Comparison of ENCODE assay signal across 17 cellular contexts in the genomic region with DNA sequence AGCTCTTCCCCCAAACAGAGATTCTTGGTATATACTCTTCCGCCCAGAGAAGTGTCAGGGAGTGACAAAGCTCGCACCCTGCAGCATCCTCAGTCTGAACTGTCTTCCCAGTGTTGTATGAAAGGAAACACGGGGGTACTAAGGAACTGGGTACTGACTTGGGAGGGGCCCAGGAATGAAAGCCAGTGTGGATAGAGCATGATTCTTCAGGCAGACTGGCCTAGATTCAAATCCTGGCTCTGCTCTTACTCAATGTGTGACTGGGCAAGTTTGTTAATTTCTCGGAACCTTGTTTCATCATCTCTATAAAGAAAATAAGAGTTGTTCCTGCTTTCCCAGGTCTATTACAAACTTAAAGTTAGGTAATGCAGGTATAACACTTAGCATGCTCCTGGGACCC.
A peak's percentile ranks its signal among the peaks of the same experiment; 100 is the strongest.
DNase-seq lines count a peak whose midpoint lies in the region; ATAC-seq and TF ChIP-seq lines count a peak whose summit lies in the region.
"Had no signal": no experiment of that assay in that cellular context is flagged by ENCODE, and none has a peak within 500 bp of the region (broad histone marks: within the 10 kb centered on the region; RNA-seq: fewer than 3 reads in every experiment).

No MANE protein-coding gene starts in this region.

- H2BK5ac ChIP-seq in mesenchymal stem cell (ENCODE audit: low read depth, low read length, poor library complexity, severe bottlenecking), result no peak overlapping the region

- no peaks in the 10 kb centered on the region for H3F3A ChIP-seq in SK-N-SH (replicated peaks; ENCODE audit: insufficient read depth)

- H3K4me2 ChIP-seq in SK-N-SH, result peak overlapping the region; percentile 51; the same call in 1 of the 2 replicates
- H3K4me2 ChIP-seq in fibroblast of lung (ENCODE audit: extremely low read depth, insufficient read depth, low read length), result peak overlapping the region; percentile 69
- no peak overlapping the region for H3K4me2 ChIP-seq in mesenchymal stem cell (ENCODE audit: low read length, poor library complexity, severe bottlenecking)
- H3K4me2 ChIP-seq: GM23338 had no signal

- H2AFZ ChIP-seq in SK-N-SH (ENCODE audit: low read depth) (no peak overlapping the region), fibroblast of lung (ENCODE audit: low read length) (no peak overlapping the region), mesenchymal stem cell (ENCODE audit: low read depth, low read length) (no peak overlapping the region)
- H2AFZ ChIP-seq: GM23338 had no signal

- intact Hi-C loops in transverse colon (cut with DNase I; ENCODE audit: low total_unique reads), result no loop called here

- no peak overlapping the region for H4K91ac ChIP-seq in mesenchymal stem cell (ENCODE audit: low read length)

- CTCF ChIA-PET in SK-N-SH (lab: Yijun Ruan, JAX), result interaction anchor here (1.0 to 4.3 kb wide), 7 partner anchors 9 to 194 kb away, joined by 3 to 21 read pairs (median 5); no protein-coding TSS in a partner anchor

- no peak for TF ChIP-seq POLR2A in transverse colon (IDR thresholded peaks at IDR 0.05)

- no peak overlapping the region for H4K8ac ChIP-seq in mesenchymal stem cell (ENCODE audit: low read length)

- H3K9ac ChIP-seq in SK-N-SH (no peak overlapping the region), fibroblast of lung (ENCODE audit: insufficient read depth, low read length) (no peak overlapping the region), mesenchymal stem cell (ENCODE audit: low read length) (peak overlapping the region; percentile 89)

- H4K20me1 ChIP-seq in SK-N-SH (ENCODE audit: insufficient read depth), result no peaks in the 10 kb centered on the region
- no peaks in the 10 kb centered on the region for H4K20me1 ChIP-seq in fibroblast of lung (ENCODE audit: control insufficient read depth, extremely low read depth, insufficient read depth, low read length)

- H3K14ac ChIP-seq in mesenchymal stem cell (ENCODE audit: low read length in 2 of 2), result peak overlapping the region in 1 of 2 experiments; percentile 53

- H3K79me1 ChIP-seq in mesenchymal stem cell (replicated peaks; ENCODE audit: low read length, poor library complexity, severe bottlenecking), result no peaks in the 10 kb centered on the region

- H3K23ac ChIP-seq in mesenchymal stem cell (ENCODE audit: low read length in 2 of 2), result no peak overlapping the region

- H3K4me1 ChIP-seq in SK-N-SH (ENCODE audit: control insufficient read depth in 1 of 2, insufficient read depth in 2 of 2, low read depth in 1 of 2, low read length in 1 of 2) (peaks cover 0 to 27% of the 10 kb centered on the region in 2 experiments; a peak in 3 of 4 replicates), fibroblast of lung (ENCODE audit: control insufficient read depth, extremely low read depth, insufficient read depth, low read length) (peaks cover 14% of the 10 kb centered on the region), mesenchymal stem cell (ENCODE audit: control insufficient read depth, insufficient read depth, low read depth, low read length) (no peaks in the 10 kb centered on the region), transverse colon (peaks cover 0 to 6% (median 0%) of the 10 kb centered on the region in 4 donors)

- H2BK15ac ChIP-seq in mesenchymal stem cell (ENCODE audit: low read depth, poor library complexity, severe bottlenecking), result no peak overlapping the region

- H3K36me3 ChIP-seq in SK-N-SH (replicated peaks in 1 of 2; ENCODE audit: control insufficient read depth in 1 of 2, insufficient read depth in 2 of 2, low read length in 1 of 2), result no peaks in the 10 kb centered on the region
- no peaks in the 10 kb centered on the region for H3K36me3 ChIP-seq in fibroblast of lung (ENCODE audit: control insufficient read depth, insufficient read depth, low read length)
- no peaks in the 10 kb centered on the region for H3K36me3 ChIP-seq in mesenchymal stem cell (ENCODE audit: control insufficient read depth in 1 of 2, insufficient read depth in 2 of 2, low read depth in 1 of 2, low read length in 2 of 2)
- H3K36me3 ChIP-seq in transverse colon, result no peaks in the 10 kb centered on the region

- TF ChIP-seq CTCF in SK-N-SH (IDR thresholded peaks at IDR 0.05), result no peak
- no peak for TF ChIP-seq CTCF in fibroblast of lung (conservative IDR thresholded peaks at IDR 0.05 in 1 of 2, IDR thresholded peaks at IDR 0.05 in 1 of 2; ENCODE audit: low read depth in 1 of 2, low read length in 2 of 2)
- no peak for TF ChIP-seq CTCF in transverse colon (IDR thresholded peaks at IDR 0.05)

- no peak overlapping the region for H3K18ac ChIP-seq in mesenchymal stem cell (ENCODE audit: low read depth in 1 of 2, low read length in 2 of 2)

- H3K9me3 ChIP-seq in SK-N-SH, result no peaks in the 10 kb centered on the region
- no peaks in the 10 kb centered on the region for H3K9me3 ChIP-seq in fibroblast of lung (ENCODE audit: control insufficient read depth, insufficient read depth, low read depth, low read length)
- H3K9me3 ChIP-seq in mesenchymal stem cell (ENCODE audit: control insufficient read depth, low read length), result no peaks in the 10 kb centered on the region
- no peaks in the 10 kb centered on the region for H3K9me3 ChIP-seq in transverse colon

- H3K27me3 ChIP-seq in SK-N-SH (ENCODE audit: insufficient read depth) (no peaks in the 10 kb centered on the region), fibroblast of lung (ENCODE audit: control insufficient read depth, insufficient read depth, low read length) (no peaks in the 10 kb centered on the region), mesenchymal stem cell (ENCODE audit: control insufficient read depth in 1 of 2, insufficient read depth in 1 of 2, low read length in 2 of 2) (no peaks in the 10 kb centered on the region), transverse colon (no peaks in the 10 kb centered on the region)

- H2BK12ac ChIP-seq in mesenchymal stem cell (ENCODE audit: low read length in 2 of 2), result no peak overlapping the region

- no peak overlapping the region for H2AK5ac ChIP-seq in mesenchymal stem cell (ENCODE audit: low read length, severe bottlenecking)

- in situ Hi-C loops in transverse colon (cut with MboI; ENCODE audit: low pct_ligation_motif_present in 1 of 4, low pct_unique_long_range_greater_than_20kb in 1 of 4, low sequenced_read_pairs in 3 of 4), result no loop called here
- in situ Hi-C loops in ACHN (cut with HindIII; ENCODE audit: low pct_ligation_motif_present, low pct_unique_long_range_greater_than_20kb, low sequenced_read_pairs), result no loop called here

- H3K27ac ChIP-seq in SK-N-SH (ENCODE audit: low read depth in 2 of 2, low read length in 1 of 2) (peak overlapping the region; percentile 69 to 93; a peak in 3 of 4 replicates), fibroblast of lung (ENCODE audit: insufficient read depth, low read length) (peak overlapping the region; percentile 66), mesenchymal stem cell (ENCODE audit: low read length, poor library complexity, severe bottlenecking) (no peak overlapping the region), transverse colon (peak overlapping the region in 3 of 4 donors; percentile 52 to 73 (median 71))
- H3K27ac ChIP-seq: HL-60 had no signal

- no peak overlapping the region for H3K4ac ChIP-seq in mesenchymal stem cell (ENCODE audit: low read depth in 1 of 2, low read length in 2 of 2)

- no peak for TF ChIP-seq EP300 in SK-N-SH (IDR thresholded peaks at IDR 0.05; ENCODE audit: borderline replicate concordance in 1 of 2, low read depth in 1 of 2, low read length in 1 of 2)
- peak; percentile 52 for TF ChIP-seq EP300 in transverse colon (IDR thresholded peaks at IDR 0.05; ENCODE audit: low read depth)

- no peaks in the 10 kb centered on the region for H3K9me2 ChIP-seq in SK-N-SH

- H3K4me3 ChIP-seq in SK-N-SH (ENCODE audit: low read depth in 2 of 2, low read length in 1 of 2), result no peak overlapping the region; a peak in 1 of 4 replicates
- peak overlapping the region in 1 of 4 experiments; percentile 15 for H3K4me3 ChIP-seq in fibroblast of lung (replicated peaks in 1 of 4; ENCODE audit: control extremely low read depth in 1 of 4, insufficient read depth in 1 of 4, low read depth in 3 of 4, low read length in 4 of 4)
- peak overlapping the region in 1 of 2 experiments; percentile 58 for H3K4me3 ChIP-seq in mesenchymal stem cell (ENCODE audit: insufficient read depth in 1 of 2, low read depth in 1 of 2, low read length in 2 of 2)
- no peak overlapping the region for H3K4me3 ChIP-seq in transverse colon
- H3K4me3 ChIP-seq: GM23338 had no signal

- no peak for ATAC-seq in HG02870 (IDR thresholded peaks at IDR 0.05; ENCODE audit: unreplicated experiment)

- H3K79me2 ChIP-seq in SK-N-SH (ENCODE audit: insufficient read depth) (no peaks in the 10 kb centered on the region), fibroblast of lung (ENCODE audit: control insufficient read depth, insufficient read depth, low read length) (no peaks in the 10 kb centered on the region)

- no peak overlapping the region for H2BK120ac ChIP-seq in mesenchymal stem cell (ENCODE audit: low read depth, low read length)

- TF ChIP-seq RAD21 in SK-N-SH (IDR thresholded peaks at IDR 0.05; ENCODE audit: low read length), result no peak

- 63% methylated on average over 4 of the region's 4 CpGs for WGBS in SK-N-SH (ENCODE audit: low lambda C conversion rate)
- 88% methylated on average over 4 of the region's 4 CpGs for WGBS in mesenchymal stem cell
- WGBS in transverse colon (ENCODE audit: low coverage in 1 of 2), 2 donors, result 66 to 100% methylated on average over 1 to 4 of the region's 4 CpGs

- DNase-seq in SK-N-SH, result no peak
- peak in 1 of 2 donors; percentile 90 for DNase-seq in fibroblast of lung (ENCODE audit: low read depth in 2 of 2)
- no peak for DNase-seq in mesenchymal stem cell
- no peak for DNase-seq in transverse colon
- no peak for DNase-seq in T-helper 1 cell
- no peak for DNase-seq in SHP77 treated with DMSO at 0.1 percent for 48 hours (lab: John Stamatoyannopoulos, UW)
- no peak for DNase-seq in ACHN
- DNase-seq: activated CD4-positive, alpha-beta T cell treated with anti-CD3 and anti-CD28 coated beads, Interleukin-2, amount 50 U/mL, for 4 hours; CD8-positive, alpha-beta memory T cell; Kasumi-1; NCI-H187 treated with DMSO at 0.1 percent for 48 hours; NCI-H526 treated with DMSO at 0.1 percent for 48 hours; RPMI8226; stimulated activated CD4-positive, alpha-beta T cell treated with anti-CD3 and anti-CD28 coated beads, Interleukin-2, amount 100 ng/mL, for 48 hours had no signal

- POLR2A ChIA-PET in SK-N-SH (lab: Yijun Ruan, JAX), result interaction anchor here (0.6 to 0.9 kb wide), 2 partner anchors 10 to 145 kb away, joined by 3 to 6 read pairs; no protein-coding TSS in a partner anchor

TF ChIP-seq in SK-N-SH, 30 proteins besides CTCF, POLR2A, EP300 and RAD21 (continues in another document):
- TF ChIP-seq GABPA (IDR thresholded peaks at IDR 0.05; ENCODE audit: low read depth), result no peak
